In the genomic region with DNA sequence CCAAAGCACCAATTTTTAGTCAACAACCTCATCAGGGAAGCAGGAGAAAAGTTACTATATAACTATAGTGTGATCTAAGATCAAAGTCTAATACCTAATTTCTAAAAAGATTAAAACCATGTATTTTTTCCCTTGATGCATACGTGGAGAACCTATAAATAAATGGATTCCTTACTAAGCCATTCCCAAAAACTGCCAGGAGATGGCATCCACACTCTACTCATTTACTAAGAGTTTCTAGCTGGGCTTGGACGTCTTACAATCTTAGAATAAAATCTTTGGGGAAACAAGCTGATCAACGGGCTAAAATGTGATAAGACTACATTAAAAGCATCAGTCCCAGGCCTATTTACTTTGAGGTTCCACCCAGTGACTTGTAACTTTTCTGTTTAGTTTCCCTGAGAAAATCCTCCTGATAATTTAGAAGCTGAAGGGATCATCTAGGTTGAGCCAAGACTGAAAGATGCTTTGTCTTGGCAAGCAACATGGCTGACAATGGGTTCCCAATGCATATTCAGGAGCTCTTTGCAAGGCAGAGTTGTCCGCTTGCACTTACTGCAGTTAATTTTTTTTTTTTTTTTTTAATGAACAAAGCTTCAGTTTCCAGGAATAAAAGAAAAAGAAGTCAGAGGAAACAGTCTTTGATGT, we compare ENCODE assay signal across 9 cellular contexts.
DNase-seq lines count a peak whose midpoint lies in the region; ATAC-seq, FAIRE-seq and TF ChIP-seq lines count a peak whose summit lies in the region.
"Had no signal": no experiment of that assay in that cellular context is flagged by ENCODE, and none has a peak within 500 bp of the region (broad histone marks: within the 10 kb centered on the region; RNA-seq: fewer than 3 reads in every experiment).

No MANE protein-coding gene starts in this region.

- H3K4me3 ChIP-seq in MM.1S (ENCODE audit: low read length): no peak overlapping the region
- no peak overlapping the region for H3K4me3 ChIP-seq in SK-N-MC
- no peak overlapping the region for H3K4me3 ChIP-seq in small intestine (ENCODE audit: low read depth in 1 of 2, low read length in 2 of 2)

- no peaks in the 10 kb centered on the region for H3K27me3 ChIP-seq in MM.1S (replicated peaks; ENCODE audit: insufficient read depth, low read length)
- H3K27me3 ChIP-seq in small intestine (ENCODE audit: control insufficient read depth in 2 of 2, insufficient read depth in 2 of 2, low read length in 2 of 2): no peaks in the 10 kb centered on the region

- ATAC-seq in GM21723 (IDR thresholded peaks at IDR 0.05; ENCODE audit: unreplicated experiment) (no peak), HG02759 (IDR thresholded peaks at IDR 0.05; ENCODE audit: unreplicated experiment) (no peak)
- ATAC-seq: naive thymus-derived CD8-positive, alpha-beta T cell had no signal

- WGBS in small intestine, 3 donors: 11 to 18% (median 12%) methylated on average over 4 of the region's 4 CpGs

- H3K9me3 ChIP-seq in MM.1S (replicated peaks; ENCODE audit: insufficient read depth, low read length): no peaks in the 10 kb centered on the region
- H3K9me3 ChIP-seq in SK-N-MC (ENCODE audit: low read depth, low read length): no peaks in the 10 kb centered on the region
- H3K9me3 ChIP-seq in small intestine (ENCODE audit: control insufficient read depth, low read depth): no peaks in the 10 kb centered on the region

- peak; percentile 55 for TF ChIP-seq CTCF in MM.1S (IDR thresholded peaks at IDR 0.05; ENCODE audit: low read length)

- H3K9me2 ChIP-seq in MM.1S (replicated peaks; ENCODE audit: insufficient read depth, low read length): no peaks in the 10 kb centered on the region

- no peaks in the 10 kb centered on the region for H4K20me1 ChIP-seq in MM.1S (ENCODE audit: insufficient read depth, low read length)

- H3K79me2 ChIP-seq in MM.1S (ENCODE audit: low read length): no peaks in the 10 kb centered on the region

- FAIRE-seq in small intestine (lab: Jason Lieb, UNC) (no peak), GM12891 (lab: Jason Lieb, UNC) (no peak)

- H3K36me3 ChIP-seq in MM.1S (replicated peaks; ENCODE audit: insufficient read depth, low read length) (no peaks in the 10 kb centered on the region), SK-N-MC (ENCODE audit: insufficient read depth, low read length) (no peaks in the 10 kb centered on the region), small intestine (ENCODE audit: control insufficient read depth in 2 of 2, insufficient read depth in 2 of 2, low read length in 2 of 2) (no peaks in the 10 kb centered on the region)

- H3K4me1 ChIP-seq in MM.1S (ENCODE audit: low read length) (no peaks in the 10 kb centered on the region), small intestine (ENCODE audit: control insufficient read depth in 2 of 2, insufficient read depth in 1 of 2, low read depth in 1 of 2, low read length in 1 of 2) (no peaks in the 10 kb centered on the region)

- no peak overlapping the region for H3K4me2 ChIP-seq in MM.1S (ENCODE audit: low read depth, low read length)

- peak; percentile 33 for DNase-seq in ELF-1 (ENCODE audit: low read depth, low spot score)
- DNase-seq in MM.1S: peak; percentile 53
- DNase-seq in SK-N-MC (ENCODE audit: low read depth, low spot score): peak; percentile 61
- DNase-seq in glomerular visceral epithelial cell (ENCODE audit: extremely low spot score): peak; percentile 52
- peak; percentile 59 for DNase-seq in small intestine
- no peak for DNase-seq in GM12891 (ENCODE audit: insufficient read length, low spot score)

- H2AFZ ChIP-seq in MM.1S (ENCODE audit: low read length): no peak overlapping the region

- H3K9ac ChIP-seq in MM.1S (ENCODE audit: low read length): no peak overlapping the region
- no peak overlapping the region for H3K9ac ChIP-seq in SK-N-MC (ENCODE audit: insufficient read length)

- TF ChIP-seq POLR2A in GM12891 (IDR thresholded peaks at IDR 0.05; ENCODE audit: low read depth, low read length): no peak

- H3K27ac ChIP-seq in MM.1S (ENCODE audit: low read length): no peak overlapping the region
- H3K27ac ChIP-seq in SK-N-MC: no peak overlapping the region
- H3K27ac ChIP-seq in small intestine (ENCODE audit: low read depth in 1 of 2, low read length in 1 of 2): no peak overlapping the region

- H3F3A ChIP-seq in MM.1S (ENCODE audit: insufficient read depth, low read length): no peaks in the 10 kb centered on the region

TF ChIP-seq in GM12891, 5 proteins besides CTCF, POLR2A, EP300 and RAD21:
- no peak for TF ChIP-seq SPI1 (IDR thresholded peaks at IDR 0.05; ENCODE audit: low read depth, low read length)
- TF ChIP-seq TAF1 (IDR thresholded peaks at IDR 0.05; ENCODE audit: low read depth, low read length): no peak
- TF ChIP-seq POLR2AphosphoS5 (IDR thresholded peaks at IDR 0.05; ENCODE audit: low read depth, low read length): no peak
- no peak for TF ChIP-seq PAX5 (IDR thresholded peaks at IDR 0.05; ENCODE audit: insufficient read depth, low read length, severe bottlenecking)
- no peak for TF ChIP-seq POU2F2 (IDR thresholded peaks at IDR 0.05; ENCODE audit: low read depth, low read length)
TF ChIP-seq in GM12891: peak in this region for 0.
